Comparison of ENCODE assay signal across 13 cellular contexts in the genomic region with DNA sequence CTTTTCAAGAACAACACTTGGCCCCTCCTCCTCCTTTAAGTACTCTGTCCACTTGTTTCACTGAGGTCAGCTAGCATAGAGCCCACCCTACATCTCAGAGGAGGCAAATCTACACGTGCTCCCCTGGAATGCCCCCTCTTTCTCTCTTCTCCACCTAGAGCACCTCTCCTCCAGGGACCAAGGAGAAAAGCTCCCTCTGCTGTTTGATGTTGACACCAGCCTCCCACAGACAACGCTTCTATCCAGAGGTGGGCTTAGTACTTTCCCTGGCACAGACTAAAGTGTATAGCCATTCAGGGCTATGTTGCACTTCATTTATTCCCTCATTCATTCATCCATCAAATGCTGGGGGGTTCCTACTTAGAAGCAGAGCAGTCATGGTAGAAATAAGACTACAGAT.
DNase-seq lines count a peak whose midpoint lies in the region; ATAC-seq and TF ChIP-seq lines count a peak whose summit lies in the region.
"Had no signal": no experiment of that assay in that cellular context is flagged by ENCODE, and none has a peak within 500 bp of the region (broad histone marks: within the 10 kb centered on the region; RNA-seq: fewer than 3 reads in every experiment).

No MANE protein-coding gene starts in this region.

- H3K9ac ChIP-seq in SU-DHL-6 (ENCODE audit: low read length) = no peak overlapping the region

- H3K4me3 ChIP-seq in SU-DHL-6 (ENCODE audit: insufficient read depth, low read length, poor library complexity, severe bottlenecking) (no peak overlapping the region), iPS DF 6.9 (ENCODE audit: low read length) (no peak overlapping the region)

- H3K9me3 ChIP-seq in SU-DHL-6 (ENCODE audit: insufficient read depth, low read length) (no peaks in the 10 kb centered on the region), iPS DF 6.9 (ENCODE audit: control insufficient read depth, insufficient read depth, low read length) (no peaks in the 10 kb centered on the region)

- no peak for ATAC-seq in HG03175 (IDR thresholded peaks at IDR 0.05; ENCODE audit: unreplicated experiment)
- ATAC-seq: stimulated activated naive CD8-positive, alpha-beta T cell treated with anti-CD3 and anti-CD28 coated beads, Interleukin-15, amount 100 ng/mL, for 72 hours had no signal

- H3K27me3 Mint-ChIP-seq in HFFc6 (ENCODE audit: insufficient read depth) = peaks cover 9% of the 10 kb centered on the region; the same call in 1 of the 2 replicates
- H3K27me3 Mint-ChIP-seq: activated B cell treated with CpG ODN at 0.5 μM for 24 hours had no signal

- no peaks in the 10 kb centered on the region for H3F3A ChIP-seq in SU-DHL-6 (ENCODE audit: insufficient read depth)

- no CpG with 5 or more reads among the region's 2 CpGs for WGBS in iPS DF 6.9 (ENCODE audit: insufficient coverage, insufficient read length)

- H2AFZ ChIP-seq in SU-DHL-6 (ENCODE audit: low read depth, low read length, severe bottlenecking) = no peak overlapping the region

- H3K4me2 ChIP-seq in SU-DHL-6 (ENCODE audit: low read depth, low read length, poor library complexity, severe bottlenecking) = no peak overlapping the region

- H4K20me1 ChIP-seq in SU-DHL-6 (ENCODE audit: low read depth, low read length) = no peaks in the 10 kb centered on the region

- no peaks in the 10 kb centered on the region for H3K36me3 Mint-ChIP-seq in HFFc6 (ENCODE audit: low read depth)

- DNase-seq in EH (ENCODE audit: low read depth) (peak; percentile 3), HFFc6 (no peak), iPS DF 6.9 (ENCODE audit: low read depth, low spot score) (peak; percentile 11)
- DNase-seq in stimulated activated CD4-positive, alpha-beta T cell treated with anti-CD3 and anti-CD28 coated beads, Interleukin-12 subunit alpha, Interleukin-12 subunit beta, amount 100 ng/mL, for 4 hours = no peak
- no peak for DNase-seq in activated CD8-positive, alpha-beta memory T cell treated with anti-CD3 and anti-CD28 coated beads, Interleukin-2, amount 50 U/mL, for 4 hours
- DNase-seq: activated B cell treated with CpG ODN at 0.5 μM for 24 hours; activated T-cell treated with anti-CD3 and anti-CD28 coated beads, Interleukin-2, amount 50 U/mL, for 1 hour; amygdala; NCI-H2029; stimulated activated CD4-positive, alpha-beta T cell treated with anti-CD3 and anti-CD28 coated beads, Interleukin-4, amount 100 ng/mL, for 24 hours; stimulated activated naive CD8-positive, alpha-beta T cell treated with anti-CD3 and anti-CD28 coated beads, Interleukin-15, amount 100 ng/mL, for 72 hours had no signal

- no peaks in the 10 kb centered on the region for H3K27me3 ChIP-seq in SU-DHL-6 (ENCODE audit: low read length)
- H3K27me3 ChIP-seq in iPS DF 6.9 (ENCODE audit: control insufficient read depth, insufficient read depth, low read length) = no peaks in the 10 kb centered on the region

- H3K4me1 Mint-ChIP-seq in HFFc6 (ENCODE audit: low read depth) = peaks cover 6% of the 10 kb centered on the region; the same call in 1 of the 2 replicates
- H3K4me1 Mint-ChIP-seq: activated B cell treated with CpG ODN at 0.5 μM for 24 hours; stimulated activated naive CD8-positive, alpha-beta T cell treated with anti-CD3 and anti-CD28 coated beads, Interleukin-15, amount 100 ng/mL, for 72 hours had no signal

- no peak overlapping the region for H3K27ac Mint-ChIP-seq in HFFc6
- H3K27ac Mint-ChIP-seq: activated B cell treated with CpG ODN at 0.5 μM for 24 hours had no signal

- no peaks in the 10 kb centered on the region for H3K79me2 ChIP-seq in SU-DHL-6 (ENCODE audit: insufficient read depth, low read length)

- H3K4me3 Mint-ChIP-seq in HFFc6 = no peak overlapping the region
- H3K4me3 Mint-ChIP-seq: activated B cell treated with CpG ODN at 0.5 μM for 24 hours; stimulated activated naive CD8-positive, alpha-beta T cell treated with anti-CD3 and anti-CD28 coated beads, Interleukin-15, amount 100 ng/mL, for 72 hours had no signal

- no peak overlapping the region for H3K27ac ChIP-seq in SU-DHL-6 (ENCODE audit: low read depth, low read length)
- H3K27ac ChIP-seq in iPS DF 6.9 (ENCODE audit: low read length) = no peak overlapping the region

- no peaks in the 10 kb centered on the region for H3K9me2 ChIP-seq in SU-DHL-6 (replicated peaks; ENCODE audit: insufficient read depth, low read length)

- TF ChIP-seq CTCF in HFFc6 (IDR thresholded peaks at IDR 0.05) = peak; percentile 43; the same call in 1 of the 2 replicates
- TF ChIP-seq CTCF in SU-DHL-6 (IDR thresholded peaks at IDR 0.05; ENCODE audit: insufficient read depth, low read length, poor library complexity, severe bottlenecking) = peak; percentile 34

- no peaks in the 10 kb centered on the region for H3K4me1 ChIP-seq in iPS DF 6.9 (ENCODE audit: control insufficient read depth, insufficient read depth, low read length)

- H3K36me3 ChIP-seq in SU-DHL-6 (ENCODE audit: low read length) (no peaks in the 10 kb centered on the region), iPS DF 6.9 (ENCODE audit: control insufficient read depth, insufficient read depth, low read length) (no peaks in the 10 kb centered on the region)

- no peaks in the 10 kb centered on the region for H3K9me3 Mint-ChIP-seq in HFFc6
- H3K9me3 Mint-ChIP-seq: activated B cell treated with CpG ODN at 0.5 μM for 24 hours; stimulated activated naive CD8-positive, alpha-beta T cell treated with anti-CD3 and anti-CD28 coated beads, Interleukin-15, amount 100 ng/mL, for 72 hours had no signal

Comparison
In these comparisons a context has a peak if more than half of its experiments do, and no peak if none do; other contexts are left out.
1. DNase-seq: peak in EH (single experiment) and iPS DF 6.9 (single experiment); none in HFFc6 (single experiment), stimulated activated CD4-positive, alpha-beta T cell treated with anti-CD3 and anti-CD28 coated beads, Interleukin-12 subunit alpha, Interleukin-12 subunit beta, amount 100 ng/mL, for 4 hours (single experiment) and activated CD8-positive, alpha-beta memory T cell treated with anti-CD3 and anti-CD28 coated beads, Interleukin-2, amount 50 U/mL, for 4 hours (single experiment).